Comparison of ENCODE assay signal across 8 cellular contexts in genomic region chr2:73920577-73921545, GRCh38. TPM values are rescaled to one million over a fixed set of nuclear protein-coding genes. Genes with fewer than 3 reads are reported as not detected.
DNase-seq lines count a peak whose midpoint lies in the region; ATAC-seq and TF ChIP-seq lines count a peak whose summit lies in the region.

No MANE protein-coding gene starts in this region.

- H3K4me3 ChIP-seq in gastroesophageal sphincter: no peak overlapping the region

- no peaks in the 10 kb centered on the region for H3K9me3 ChIP-seq in gastroesophageal sphincter

- CTCF ChIA-PET in GM10248 (lab: Yijun Ruan, JAX): interaction anchor here (0.7 to 8.1 kb wide), 15 partner anchors 10 to 251 kb away, joined by 3 to 72 read pairs (median 3); no protein-coding TSS in a partner anchor

- H3K4me1 ChIP-seq in gastroesophageal sphincter: peaks cover 0 to 9% (median 0%) of the 10 kb centered on the region in 3 donors

- H3K27me3 ChIP-seq in gastroesophageal sphincter: no peaks in the 10 kb centered on the region

- peak; percentile 57 for ATAC-seq in gastroesophageal sphincter

- no peak for TF ChIP-seq EP300 in gastroesophageal sphincter (IDR thresholded peaks at IDR 0.05)

- TF ChIP-seq CTCF in GM10248 (IDR thresholded peaks at IDR 0.05; ENCODE audit: control extremely low read depth, extremely low read depth, low read depth, missing control alignments): peak; percentile 20
- peak; percentile 11 to 59 (median 49) for TF ChIP-seq CTCF in gastroesophageal sphincter (IDR thresholded peaks at IDR 0.05)

- POLR2A ChIA-PET in GM10248 (lab: Yijun Ruan, JAX): interaction anchor here (0.5 to 0.6 kb wide), 2 partner anchors 9 to 47 kb away, joined by 3 read pairs; no protein-coding TSS in a partner anchor

- peak overlapping the region; percentile 20 to 77 (median 69) for H3K27ac ChIP-seq in gastroesophageal sphincter

- no peak for TF ChIP-seq POLR2A in gastroesophageal sphincter (IDR thresholded peaks at IDR 0.05)

- peak; percentile 49 for DNase-seq in GM10248 (ENCODE audit: extremely low spot score)
- DNase-seq in NAMALWA (ENCODE audit: low spot score): peak; percentile 48
- peak; percentile 68 for DNase-seq in activated CD4-positive, alpha-beta T cell treated with anti-CD3 and anti-CD28 coated beads for 48 hours
- peak; percentile 47 for DNase-seq in stimulated activated CD4-positive, alpha-beta T cell treated with anti-CD3 and anti-CD28 coated beads, Interleukin-4, amount 100 ng/mL, for 1 hour
- no peak for DNase-seq in GM19240 (ENCODE audit: insufficient read length, low spot score)
- no peak for DNase-seq in dedifferentiated amniotic fluid mesenchymal stem cell (ENCODE audit: extremely low spot score)
- DNase-seq in NCI-H1105 (lab: John Stamatoyannopoulos, UW): no peak

- WGBS in gastroesophageal sphincter (ENCODE audit: low coverage in 1 of 2), 2 donors: 22 to 27% methylated on average over 4 to 10 of the region's 12 CpGs

- peaks cover 0 to 42% of the 10 kb centered on the region in 2 donors for H3K36me3 ChIP-seq in gastroesophageal sphincter

RNA-seq across cellular contexts. Expression of gene DGUOK, which starts 5.8 kb away (rescaled TPM):
- 10 to 100 TPM; 32.6 to 61.3 (median 38.6) TPM for total RNA-seq in gastroesophageal sphincter

RNA-seq across cellular contexts. Expression of gene ACTG2, which starts 28.1 kb away (rescaled TPM):
- total RNA-seq in gastroesophageal sphincter: 1,000 to 10,000 TPM; 2,261 to 5,929 (median 3,123) TPM

Comparison
In these comparisons a context has a peak if more than half of its experiments do, and no peak if none do; other contexts are left out.
1. DNase-seq: peak in GM10248 (single experiment), NAMALWA (single experiment), activated CD4-positive, alpha-beta T cell treated with anti-CD3 and anti-CD28 coated beads for 48 hours (single experiment) and stimulated activated CD4-positive, alpha-beta T cell treated with anti-CD3 and anti-CD28 coated beads, Interleukin-4, amount 100 ng/mL, for 1 hour (single experiment); none in GM19240 (single experiment), dedifferentiated amniotic fluid mesenchymal stem cell (single experiment) and NCI-H1105 (single experiment).